In the genomic region with DNA sequence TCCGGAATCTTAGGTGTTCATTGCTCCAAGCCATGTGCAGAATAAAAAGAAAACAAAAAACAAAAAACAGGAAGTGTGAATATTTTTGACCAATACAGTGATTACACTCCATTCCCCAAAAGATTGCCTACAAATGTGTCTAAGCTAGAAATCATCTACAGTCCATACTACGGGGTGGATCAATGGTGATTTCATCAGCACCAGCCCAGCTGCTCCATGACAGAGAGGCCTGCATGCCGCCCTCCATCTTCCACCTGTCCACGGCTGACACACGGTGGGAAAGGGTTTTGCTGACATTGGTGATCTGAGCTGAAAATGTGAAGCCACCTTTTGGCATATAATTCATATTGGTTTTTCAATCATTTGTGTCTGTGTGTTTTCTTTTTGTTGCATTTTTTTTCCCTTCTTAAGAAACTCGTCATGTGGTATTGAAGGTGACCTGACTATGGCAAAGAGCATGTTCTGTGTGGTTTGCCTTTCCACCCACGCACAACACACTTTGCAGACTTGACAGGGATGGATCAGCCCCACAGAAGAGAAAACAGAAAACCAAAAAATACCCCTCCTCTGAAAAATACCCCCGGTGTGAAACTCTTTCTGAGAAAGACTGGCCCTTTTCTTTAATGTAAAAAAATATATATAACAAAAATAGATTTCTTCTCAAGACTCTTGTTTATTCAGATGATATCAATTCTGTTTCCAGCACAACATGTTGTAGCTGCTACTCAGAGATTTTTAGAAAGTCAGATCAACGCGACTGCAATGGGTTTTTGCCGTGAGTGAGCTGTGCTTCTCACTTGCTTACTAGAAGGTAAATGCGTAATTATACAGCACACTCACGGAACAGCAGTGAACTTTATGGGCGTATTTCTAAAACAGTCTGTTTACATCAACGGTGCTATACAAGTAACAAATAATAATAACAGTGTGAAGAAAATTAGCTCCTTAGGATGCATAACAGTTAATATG, we compare ENCODE assay signal across 14 cellular contexts.
DNase-seq lines count a peak whose midpoint lies in the region; ATAC-seq and TF ChIP-seq lines count a peak whose summit lies in the region.
"Had no signal": no experiment of that assay in that cellular context is flagged by ENCODE, and none has a peak within 500 bp of the region (broad histone marks: within the 10 kb centered on the region; RNA-seq: fewer than 3 reads in every experiment).

No MANE protein-coding gene starts in this region.

- H3K36me3 Mint-ChIP-seq in activated CD4-positive, alpha-beta memory T cell treated with anti-CD3 and anti-CD28 coated beads for 36 hours: peaks cover 4% of the 10 kb centered on the region
- peaks cover 17 to 37% of the 10 kb centered on the region in 2 donors for H3K36me3 Mint-ChIP-seq in activated naive CD4-positive, alpha-beta T cell treated with anti-CD3 and anti-CD28 coated beads, Interleukin-2, amount 50 U/mL, for 72 hours
- no peaks in the 10 kb centered on the region for H3K36me3 Mint-ChIP-seq in progenitor cell of endocrine pancreas (ENCODE audit: insufficient read depth)
- H3K36me3 Mint-ChIP-seq: naive B cell had no signal

- POLR2A ChIA-PET in activated CD4-positive, alpha-beta memory T cell treated with anti-CD3 and anti-CD28 coated beads for 36 hours (lab: Charles Lee): interaction anchor here (0.7 to 2.5 kb wide), 11 partner anchors 12 to 1234 kb away, joined by 3 to 12 read pairs (median 4); no protein-coding TSS in a partner anchor

- TF ChIP-seq CTCF in GM12865 (IDR thresholded peaks at IDR 0.05; ENCODE audit: insufficient read depth, low read depth, low read length, missing control alignments) (no peak), progenitor cell of endocrine pancreas (IDR thresholded peaks at IDR 0.05; ENCODE audit: unreplicated experiment) (no peak)

- intact Hi-C loops in activated CD4-positive, alpha-beta memory T cell treated with anti-CD3 and anti-CD28 coated beads for 36 hours (cut with micrococcal nuclease): loop anchor here (1.0 to 5.0 kb wide), 6 partner anchors 13 to 543 kb away; no protein-coding TSS in a partner anchor

- CTCF ChIA-PET in activated CD4-positive, alpha-beta memory T cell treated with anti-CD3 and anti-CD28 coated beads for 36 hours (lab: Charles Lee): interaction anchor here (0.8 to 1.8 kb wide), 5 partner anchors 10 to 245 kb away, joined by 3 to 6 read pairs (median 5); no protein-coding TSS in a partner anchor

- peak; percentile 41 for DNase-seq in GM12865 (ENCODE audit: low read depth)
- DNase-seq in activated CD4-positive, alpha-beta memory T cell treated with anti-CD3 and anti-CD28 coated beads for 36 hours: peak; percentile 84
- peak in 1 of 2 donors; percentile 40 for DNase-seq in activated naive CD4-positive, alpha-beta T cell treated with anti-CD3 and anti-CD28 coated beads, Interleukin-2, amount 50 U/mL, for 72 hours (ENCODE audit: low spot score in 2 of 2)
- peak; percentile 47 for DNase-seq in stimulated activated CD4-positive, alpha-beta T cell treated with anti-CD3 and anti-CD28 coated beads, Interleukin-2, amount 100 ng/mL, for 4 hours (ENCODE audit: low read depth)
- no peak for DNase-seq in DMS79 (lab: John Stamatoyannopoulos, UW)
- DNase-seq in epidermal melanocyte (ENCODE audit: insufficient read length, low spot score): no peak
- no peak for DNase-seq in progenitor cell of endocrine pancreas (ENCODE audit: low spot score, unreplicated experiment)
- DNase-seq: KBM-7, left colon, naive B cell, NCI-H82, right cardiac atrium, SHP77 had no signal

- H3K27ac Mint-ChIP-seq in activated CD4-positive, alpha-beta memory T cell treated with anti-CD3 and anti-CD28 coated beads for 36 hours: peak overlapping the region; percentile 89
- peak overlapping the region; percentile 1 to 93 for H3K27ac Mint-ChIP-seq in activated naive CD4-positive, alpha-beta T cell treated with anti-CD3 and anti-CD28 coated beads, Interleukin-2, amount 50 U/mL, for 72 hours
- no peak overlapping the region for H3K27ac Mint-ChIP-seq in progenitor cell of endocrine pancreas
- H3K27ac Mint-ChIP-seq: naive B cell had no signal

- ATAC-seq in activated naive CD4-positive, alpha-beta T cell treated with anti-CD3 and anti-CD28 coated beads, Interleukin-2, amount 50 U/mL, for 72 hours: peak; percentile 85 to 94
- ATAC-seq in esophagus mucosa: no peak
- ATAC-seq: left colon, right cardiac atrium had no signal

- H3K27me3 Mint-ChIP-seq in activated CD4-positive, alpha-beta memory T cell treated with anti-CD3 and anti-CD28 coated beads for 36 hours: no peaks in the 10 kb centered on the region
- peaks cover 3% of the 10 kb centered on the region for H3K27me3 Mint-ChIP-seq in progenitor cell of endocrine pancreas

- H3K4me1 Mint-ChIP-seq in activated CD4-positive, alpha-beta memory T cell treated with anti-CD3 and anti-CD28 coated beads for 36 hours (ENCODE audit: low read depth): peaks cover 66% of the 10 kb centered on the region
- H3K4me1 Mint-ChIP-seq in progenitor cell of endocrine pancreas (ENCODE audit: low read depth): no peaks in the 10 kb centered on the region
- H3K4me1 Mint-ChIP-seq: naive B cell had no signal

- no peaks in the 10 kb centered on the region for H3K9me3 Mint-ChIP-seq in activated CD4-positive, alpha-beta memory T cell treated with anti-CD3 and anti-CD28 coated beads for 36 hours
- peaks cover 9 to 10% of the 10 kb centered on the region in 2 donors for H3K9me3 Mint-ChIP-seq in activated naive CD4-positive, alpha-beta T cell treated with anti-CD3 and anti-CD28 coated beads, Interleukin-2, amount 50 U/mL, for 72 hours
- no peaks in the 10 kb centered on the region for H3K9me3 Mint-ChIP-seq in progenitor cell of endocrine pancreas (ENCODE audit: low read depth)
- H3K9me3 Mint-ChIP-seq: naive B cell had no signal

- H3K4me3 ChIP-seq in GM12865 (ENCODE audit: low read depth, low read length): no peak overlapping the region

- H3K4me3 Mint-ChIP-seq in activated CD4-positive, alpha-beta memory T cell treated with anti-CD3 and anti-CD28 coated beads for 36 hours: peak overlapping the region; percentile 47
- no peak overlapping the region for H3K4me3 Mint-ChIP-seq in progenitor cell of endocrine pancreas (ENCODE audit: low read depth)
- H3K4me3 Mint-ChIP-seq: naive B cell had no signal

Comparison
In these comparisons a context has a peak if more than half of its experiments do, and no peak if none do; other contexts are left out.
1. DNase-seq: peak in GM12865 (single experiment), activated CD4-positive, alpha-beta memory T cell treated with anti-CD3 and anti-CD28 coated beads for 36 hours (single experiment) and stimulated activated CD4-positive, alpha-beta T cell treated with anti-CD3 and anti-CD28 coated beads, Interleukin-2, amount 100 ng/mL, for 4 hours (single experiment); none in DMS79 (single experiment), epidermal melanocyte (single experiment) and progenitor cell of endocrine pancreas (single experiment).